ENCODE assay signal across 8 cellular contexts in genomic region chr6:28686446-28687027, GRCh38.
DNase-seq lines count a peak whose midpoint lies in the region; ATAC-seq and TF ChIP-seq lines count a peak whose summit lies in the region.
"Not testable (repeated sequence)": the region's sequence is repeated elsewhere in the genome, so short reads cannot be mapped to it uniquely, and the experiment has no call there.

No MANE protein-coding gene starts in this region.

- POLR2A ChIA-PET in RWPE1 (lab: Yijun Ruan, JAX; ENCODE audit: low non-redundant PET) = not testable (repeated sequence)

- H3K4me3 ChIP-seq in BE2C (ENCODE audit: low read depth, low read length); epithelial cell of esophagus (ENCODE audit: low read length); lung: not testable (repeated sequence)

- 4% methylated on average over 11 of the region's 11 CpGs for WGBS in lung, 2 donors

- H3K27me3 ChIP-seq in BE2C = peaks cover 13% of the 10 kb centered on the region; the same call in 1 of the 2 replicates
- not testable (repeated sequence) for H3K27me3 ChIP-seq in lung (ENCODE audit: control insufficient read depth, insufficient read depth)

- CTCF ChIA-PET in RWPE1 (lab: Yijun Ruan, JAX) = interaction anchor here (0.6 to 0.7 kb wide), 3 partner anchors 144 to 300 kb away, joined by 3 to 4 read pairs (median 3); no protein-coding TSS in a partner anchor

- H3K27ac ChIP-seq in RWPE1; lung (ENCODE audit: low read depth in 1 of 2, low read length in 1 of 2): not testable (repeated sequence)

- not testable (repeated sequence) for H3K36me3 ChIP-seq in BE2C; lung (ENCODE audit: control insufficient read depth in 2 of 2, insufficient read depth in 2 of 2, low read length in 2 of 2)

- H3K4me1 ChIP-seq in BE2C; lung (ENCODE audit: control insufficient read depth in 2 of 2, insufficient read depth in 2 of 2, low read length in 2 of 2): not testable (repeated sequence)

- DNase-seq in BE2C (peak; percentile 51), GM19238 (ENCODE audit: insufficient read length, low spot score) (peak; percentile 10), NCI-H146 treated with DMSO at 0.1 percent for 48 hours (lab: John Stamatoyannopoulos, UW; ENCODE audit: unreplicated experiment) (peak; percentile 20), RWPE1 (ENCODE audit: low spot score) (peak; percentile 30), activated T-cell treated with anti-CD3 and anti-CD28 coated beads for 24 hours (ENCODE audit: low read depth) (peak; percentile 41), epithelial cell of esophagus (ENCODE audit: low read depth) (peak; percentile 74), lung (ENCODE audit: low spot score) (peak; percentile 59)
- DNase-seq in stimulated activated CD4-positive, alpha-beta T cell treated with anti-CD3 and anti-CD28 coated beads, Interleukin-1b, Interleukin-23, amount 100 ng/mL, for 1 hour (ENCODE audit: low read depth in 2 of 2) = peak; percentile 3 to 6

- not testable (repeated sequence) for H3K9me3 ChIP-seq in BE2C; lung (ENCODE audit: control insufficient read depth in 2 of 2, insufficient read depth in 1 of 2, low read length in 1 of 2)

- ATAC-seq in lung (ENCODE audit: insufficient read depth, low FRiP score) = not testable (repeated sequence)

- TF ChIP-seq CTCF in BE2C (IDR thresholded peaks at IDR 0.05; ENCODE audit: low read depth, low read length) (peak; percentile 71), RWPE1 (conservative IDR thresholded peaks at IDR 0.05; ENCODE audit: low read depth) (peak; percentile 61), epithelial cell of esophagus (IDR thresholded peaks at IDR 0.05; ENCODE audit: insufficient read depth, low read depth, low read length, missing control alignments) (peak; percentile 62), lung (IDR thresholded peaks at IDR 0.05; ENCODE audit: control extremely low read depth, extremely low read depth) (peak; percentile 67)

Comparison
In these comparisons a context has a peak if more than half of its experiments do, and no peak if none do; other contexts are left out.
1. DNase-seq: peak in every context shown above with its lines; median percentile 74 in epithelial cell of esophagus; 59 in lung; 51 in BE2C; 41 in activated T-cell treated with anti-CD3 and anti-CD28 coated beads for 24 hours; 30 in RWPE1; 20 in NCI-H146 treated with DMSO at 0.1 percent for 48 hours; 10 in GM19238; 4 in stimulated activated CD4-positive, alpha-beta T cell treated with anti-CD3 and anti-CD28 coated beads, Interleukin-1b, Interleukin-23, amount 100 ng/mL, for 1 hour.